ENCODE assay signal across 19 cellular contexts in the genomic region with DNA sequence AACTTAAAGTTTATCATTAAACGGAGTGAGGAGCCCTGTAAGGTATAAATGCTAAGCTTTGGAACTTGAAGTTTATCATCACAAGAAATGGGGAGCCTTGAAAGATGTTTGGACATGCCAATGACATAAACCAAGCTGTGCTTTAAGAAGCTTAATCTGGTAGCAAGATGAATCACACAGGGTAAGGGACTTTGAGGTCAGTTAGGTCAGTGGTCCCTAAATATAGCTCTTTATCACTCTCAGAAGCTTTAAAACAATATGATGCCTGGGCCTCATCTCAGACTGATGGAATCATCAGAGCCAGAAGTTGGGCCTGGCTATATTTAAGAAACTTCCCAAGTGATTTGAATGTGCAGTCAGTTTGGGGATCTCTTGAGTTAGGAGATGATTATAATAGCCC.
"Had no signal": no experiment of that assay in that cellular context is flagged by ENCODE, and none has a peak within 500 bp of the region (broad histone marks: within the 10 kb centered on the region; RNA-seq: fewer than 3 reads in every experiment).

No MANE protein-coding gene starts in this region.

- DNase-seq: activated B cell treated with CpG ODN at 0.5 μM for 24 hours; activated CD4-positive, alpha-beta T cell treated with anti-CD3 and anti-CD28 coated beads for 1 hour; activated CD4-positive, alpha-beta T cell treated with anti-CD3 and anti-CD28 coated beads, Interleukin-2, amount 10 ng/mL, durations not matched to agents 24 days and 14 days; activated CD4-positive, alpha-beta T cell treated with anti-CD3 and anti-CD28 coated beads, Interleukin-2, amount 50 U/mL, for 48 hours; activated CD8-positive, alpha-beta memory T cell treated with anti-CD3 and anti-CD28 coated beads, Interleukin-2, amount 10 ng/mL, durations not matched to agents 7 days and 5 days; activated effector memory CD4-positive, alpha-beta T cell treated with Interleukin-2 at 50 U/mL for 16 hours; activated naive CD4-positive, alpha-beta T cell; activated T-cell treated with anti-CD3 and anti-CD28 coated beads, Interleukin-2, amount 50 U/mL, for 24 hours; aorta; MG63; NCI-H1105 treated with DMSO at 0.1 percent for 48 hours; NCI-H1436 treated with DMSO at 0.1 percent for 48 hours; NCI-H187; NCI-H2081; NCI-H446; NCI-H524; SIG-M5; T-helper 17 cell; T-helper 9 cell had no signal

- ATAC-seq: activated CD8-positive, alpha-beta memory T cell treated with anti-CD3 and anti-CD28 coated beads, Interleukin-2, amount 10 ng/mL, durations not matched to agents 7 days and 5 days; T-helper 17 cell had no signal

- H3K27me3 ChIP-seq: MG63 had no signal

- H3K36me3 ChIP-seq: MG63 had no signal

- H3K4me3 ChIP-seq: MG63 had no signal

- H3K9me3 ChIP-seq: MG63 had no signal
